Comparison of ENCODE assay signal across 8 cellular contexts in genomic region chr13:97212540-97213146, GRCh38. TPM values are rescaled to one million over a fixed set of nuclear protein-coding genes. Genes with fewer than 3 reads are reported as not detected.
DNase-seq lines count a peak whose midpoint lies in the region; ATAC-seq and TF ChIP-seq lines count a peak whose summit lies in the region.

No MANE protein-coding gene starts in this region.

- POLR2A ChIA-PET in AG04449 (lab: Yijun Ruan, JAX) = no interaction called here

- no peak overlapping the region for H3K4me3 Mint-ChIP-seq in nephron progenitor cell

- H3K36me3 Mint-ChIP-seq in nephron progenitor cell (ENCODE audit: low read depth) = no peaks in the 10 kb centered on the region
- H3K36me3 Mint-ChIP-seq in activated naive CD4-positive, alpha-beta T cell treated with anti-CD3 and anti-CD28 coated beads, Interleukin-2, amount 50 U/mL, for 72 hours = no peaks in the 10 kb centered on the region

- ATAC-seq in GM19351 (IDR thresholded peaks at IDR 0.05; ENCODE audit: unreplicated experiment) = peak; percentile 51
- no peak for ATAC-seq in activated naive CD4-positive, alpha-beta T cell treated with anti-CD3 and anti-CD28 coated beads, Interleukin-2, amount 50 U/mL, for 72 hours

- DNase-seq in AG04449 (ENCODE audit: low read depth, low spot score) (no peak), NCI-H526 treated with DMSO at 0.1 percent for 48 hours (lab: John Stamatoyannopoulos, UW) (peak; percentile 23), dermis blood vessel endothelial cell (peak; percentile 66), nephron progenitor cell (no peak), HuH-7.5 (ENCODE audit: low spot score) (no peak)
- no peak for DNase-seq in stimulated activated naive CD4-positive, alpha-beta T cell treated with Interleukin-2 at 50 U/mL for 16 hours (lab: John Stamatoyannopoulos, UW)
- no peak for DNase-seq in activated naive CD4-positive, alpha-beta T cell treated with anti-CD3 and anti-CD28 coated beads, Interleukin-2, amount 50 U/mL, for 72 hours (ENCODE audit: low spot score in 2 of 2)

- peaks cover 3% of the 10 kb centered on the region for H3K27me3 Mint-ChIP-seq in nephron progenitor cell (ENCODE audit: low read depth, poor library complexity)

- no peaks in the 10 kb centered on the region for H3K4me1 Mint-ChIP-seq in nephron progenitor cell

- H3K9me3 Mint-ChIP-seq in nephron progenitor cell = peaks cover 4% of the 10 kb centered on the region
- H3K9me3 Mint-ChIP-seq in activated naive CD4-positive, alpha-beta T cell treated with anti-CD3 and anti-CD28 coated beads, Interleukin-2, amount 50 U/mL, for 72 hours = peaks cover 0 to 5% of the 10 kb centered on the region in 2 donors

- no peak overlapping the region for H3K4me3 ChIP-seq in AG04449 (ENCODE audit: low read depth, low read length)

- CTCF ChIA-PET in AG04449 (lab: Yijun Ruan, JAX) = interaction anchor here (0.6 to 12.3 kb wide), 20 partner anchors 9 to 179 kb away, joined by 3 to 161 read pairs (median 4); partner anchors contain the start of gene MBNL2

- H3K27ac Mint-ChIP-seq in nephron progenitor cell = no peak overlapping the region
- no peak overlapping the region for H3K27ac Mint-ChIP-seq in activated naive CD4-positive, alpha-beta T cell treated with anti-CD3 and anti-CD28 coated beads, Interleukin-2, amount 50 U/mL, for 72 hours

- TF ChIP-seq CTCF in AG04449 (IDR thresholded peaks at IDR 0.05; ENCODE audit: insufficient read depth, low read length, missing control alignments) (peak; percentile 59), nephron progenitor cell (IDR thresholded peaks at IDR 0.05) (peak; percentile 9)

RNA-seq across cellular contexts. Expression of gene MBNL2, which starts 9.5 kb away (rescaled TPM):
- 78.3 and 90.6 TPM in 2 replicates for total RNA-seq in dermis blood vessel endothelial cell
- 10 to 100 TPM; 15.2 to 22.7 TPM for total RNA-seq in activated naive CD4-positive, alpha-beta T cell treated with anti-CD3 and anti-CD28 coated beads, Interleukin-2, amount 50 U/mL, for 72 hours

Comparison
In these comparisons a context has a peak if more than half of its experiments do, and no peak if none do; other contexts are left out.
1. DNase-seq: peak in NCI-H526 treated with DMSO at 0.1 percent for 48 hours (single experiment) and dermis blood vessel endothelial cell (single experiment); none in AG04449 (single experiment), nephron progenitor cell (single experiment), stimulated activated naive CD4-positive, alpha-beta T cell treated with Interleukin-2 at 50 U/mL for 16 hours (single experiment), HuH-7.5 (single experiment) and activated naive CD4-positive, alpha-beta T cell treated with anti-CD3 and anti-CD28 coated beads, Interleukin-2, amount 50 U/mL, for 72 hours (0 of 2).